In the genomic region with DNA sequence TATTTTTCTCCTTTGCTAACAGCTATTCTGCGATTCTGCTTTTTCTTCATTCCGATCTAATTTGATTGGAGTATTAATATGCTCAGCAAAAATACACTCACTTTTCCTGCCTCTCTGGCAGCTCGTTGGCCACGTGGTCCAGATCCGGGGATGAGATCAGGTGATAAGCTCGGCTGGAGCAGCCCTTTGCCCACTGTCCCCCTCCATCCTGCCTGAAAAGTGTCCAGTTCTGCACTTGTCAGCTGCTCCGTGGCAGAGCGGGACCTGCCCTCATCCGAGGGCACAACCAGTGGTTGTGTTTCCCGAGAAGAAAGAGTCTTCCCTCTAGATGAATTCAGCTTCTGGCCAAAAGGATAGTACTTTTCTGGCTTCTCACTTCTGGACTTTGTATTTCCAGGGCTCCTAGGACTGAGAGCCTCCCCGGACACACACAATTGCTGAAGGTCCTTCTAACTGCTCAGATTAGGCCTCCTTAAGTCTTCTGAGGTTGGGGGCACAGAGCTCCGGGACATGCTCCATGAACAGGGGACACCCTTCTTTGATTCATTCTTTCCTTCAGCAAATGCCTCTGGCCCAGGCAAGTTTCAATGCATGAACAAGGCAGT, we compare ENCODE assay signal across 26 cellular contexts.
DNase-seq lines count a peak whose midpoint lies in the region; ATAC-seq and TF ChIP-seq lines count a peak whose summit lies in the region.
"Had no signal": no experiment of that assay in that cellular context is flagged by ENCODE, and none has a peak within 500 bp of the region (broad histone marks: within the 10 kb centered on the region; RNA-seq: fewer than 3 reads in every experiment).

No MANE protein-coding gene starts in this region.

- TF ChIP-seq EP300 in SK-N-SH (IDR thresholded peaks at IDR 0.05; ENCODE audit: borderline replicate concordance in 1 of 2, low read depth in 1 of 2, low read length in 1 of 2) = no peak

- H3K4me1 ChIP-seq in SK-N-SH (ENCODE audit: control insufficient read depth in 1 of 2, insufficient read depth in 2 of 2, low read depth in 1 of 2, low read length in 1 of 2) = peaks cover 0 to 66% of the 10 kb centered on the region in 2 experiments; a peak in 3 of 4 replicates
- H3K4me1 ChIP-seq in right atrium auricular region = no peaks in the 10 kb centered on the region
- no peaks in the 10 kb centered on the region for H3K4me1 ChIP-seq in osteoblast (ENCODE audit: insufficient read depth, low read length)
- H3K4me1 ChIP-seq: BLaER1 treated with 17β-estradiol and CSF1 and Interleukin-3, amounts not matched to agents 10 nM and 100 nM; Caco-2 had no signal

- H3K9me2 ChIP-seq in SK-N-SH = no peaks in the 10 kb centered on the region

- DNase-seq in SK-N-SH = peak; percentile 53
- DNase-seq in right atrium auricular region (ENCODE audit: low spot score) = peak; percentile 36
- no peak for DNase-seq in Right ventricle myocardium superior
- DNase-seq in osteoblast (ENCODE audit: insufficient read length, low spot score, missing footprints) = peak; percentile 46
- DNase-seq in NCI-H187 treated with DMSO at 0.1 percent for 48 hours (lab: John Stamatoyannopoulos, UW) = no peak
- no peak for DNase-seq in ureter (ENCODE audit: low spot score)
- DNase-seq: ACHN; CD4-positive, alpha-beta memory T cell; DND-41; GM23248; H9; HFFc6; Kasumi-1; NCI-H1417; NCI-H1694 treated with DMSO at 0.1 percent for 48 hours; NCI-H446; NCI-H526; PC-3; RPMI8226; SIG-M5 had no signal

- H3K79me2 ChIP-seq in SK-N-SH (ENCODE audit: insufficient read depth) (no peaks in the 10 kb centered on the region), osteoblast (ENCODE audit: insufficient read depth, low read length) (no peaks in the 10 kb centered on the region)

- CTCF ChIA-PET in SK-N-SH (lab: Yijun Ruan, JAX) = interaction anchor here (0.8 to 1.7 kb wide), 6 partner anchors 8 to 231 kb away, joined by 3 to 8 read pairs (median 4); partner anchors contain the start of gene LRRK1

- no peak overlapping the region for H3K9ac ChIP-seq in SK-N-SH
- H3K9ac ChIP-seq: BLaER1 treated with 17β-estradiol and CSF1 and Interleukin-3, amounts not matched to agents 10 nM and 100 nM; GM23248 had no signal

- H3K9me3 ChIP-seq in SK-N-SH = no peaks in the 10 kb centered on the region
- no peaks in the 10 kb centered on the region for H3K9me3 ChIP-seq in right atrium auricular region
- no peaks in the 10 kb centered on the region for H3K9me3 ChIP-seq in osteoblast (ENCODE audit: low read depth, low read length)
- H3K9me3 ChIP-seq: Caco-2 had no signal

- no peaks in the 10 kb centered on the region for H3K36me3 ChIP-seq in SK-N-SH (replicated peaks in 1 of 2; ENCODE audit: control insufficient read depth in 1 of 2, insufficient read depth in 2 of 2, low read length in 1 of 2)
- no peaks in the 10 kb centered on the region for H3K36me3 ChIP-seq in right atrium auricular region
- no peaks in the 10 kb centered on the region for H3K36me3 ChIP-seq in osteoblast (ENCODE audit: insufficient read depth, low read length)
- H3K36me3 ChIP-seq: BLaER1 treated with 17β-estradiol and CSF1 and Interleukin-3, amounts not matched to agents 10 nM and 100 nM had no signal

- H3K4me2 ChIP-seq in SK-N-SH (no peak overlapping the region), osteoblast (ENCODE audit: insufficient read depth, low read length) (no peak overlapping the region)
- H3K4me2 ChIP-seq: BLaER1 treated with 17β-estradiol and CSF1 and Interleukin-3, amounts not matched to agents 10 nM and 100 nM had no signal

- ATAC-seq in SK-N-SH treated with all-trans-retinoic acid at 6 μM for 48 hours (no peak), Right ventricle myocardium superior (ENCODE audit: poor library complexity) (no peak), GM18858 (IDR thresholded peaks at IDR 0.05; ENCODE audit: unreplicated experiment) (no peak)
- ATAC-seq: GM12878, PC-3 had no signal

- WGBS in SK-N-SH (ENCODE audit: low lambda C conversion rate) = 42% methylated on average over 7 of the region's 12 CpGs

- POLR2A ChIA-PET in SK-N-SH (lab: Yijun Ruan, JAX) = interaction anchor here (0.6 kb wide), 1 partner anchor 56 kb away, joined by 3 read pairs; no protein-coding TSS in a partner anchor

- H3K4me3 ChIP-seq in SK-N-SH (ENCODE audit: low read depth in 2 of 2, low read length in 1 of 2) (no peak overlapping the region), right atrium auricular region (no peak overlapping the region), osteoblast (ENCODE audit: insufficient read depth, low read length) (no peak overlapping the region)
- H3K4me3 ChIP-seq: BLaER1 treated with 17β-estradiol and CSF1 and Interleukin-3, amounts not matched to agents 10 nM and 100 nM; GM12878; GM23248 had no signal

- H3F3A ChIP-seq in SK-N-SH (replicated peaks; ENCODE audit: insufficient read depth) = no peaks in the 10 kb centered on the region

- intact Hi-C loops in Right ventricle myocardium superior (cut with DNase I) = no loop called here

- no peaks in the 10 kb centered on the region for H4K20me1 ChIP-seq in SK-N-SH (ENCODE audit: insufficient read depth)
- no peaks in the 10 kb centered on the region for H4K20me1 ChIP-seq in osteoblast (ENCODE audit: insufficient read depth, low read length)
- H4K20me1 ChIP-seq: BLaER1 treated with 17β-estradiol and CSF1 and Interleukin-3, amounts not matched to agents 10 nM and 100 nM had no signal

- H3K27ac ChIP-seq in SK-N-SH (ENCODE audit: low read depth in 2 of 2, low read length in 1 of 2) = peak overlapping the region in 1 of 2 experiments; percentile 85; a peak in 2 of 4 replicates
- H3K27ac ChIP-seq in right atrium auricular region = no peak overlapping the region
- H3K27ac ChIP-seq in osteoblast (ENCODE audit: low read depth, low read length) = no peak overlapping the region
- H3K27ac ChIP-seq: 22Rv1; BLaER1 treated with 17β-estradiol and CSF1 and Interleukin-3, amounts not matched to agents 10 nM and 100 nM; GM23248 had no signal

- H3K27me3 ChIP-seq in SK-N-SH (ENCODE audit: insufficient read depth) (no peaks in the 10 kb centered on the region), right atrium auricular region (no peaks in the 10 kb centered on the region), osteoblast (ENCODE audit: insufficient read depth, low read length) (no peaks in the 10 kb centered on the region)

- H2AFZ ChIP-seq in SK-N-SH (ENCODE audit: low read depth) (no peak overlapping the region), osteoblast (ENCODE audit: low read length) (no peak overlapping the region)
- H2AFZ ChIP-seq: GM23248 had no signal

- no peak for TF ChIP-seq RAD21 in SK-N-SH (IDR thresholded peaks at IDR 0.05; ENCODE audit: low read length)

- no peak for TF ChIP-seq CTCF in SK-N-SH (IDR thresholded peaks at IDR 0.05)
- no peak for TF ChIP-seq CTCF in right atrium auricular region (IDR thresholded peaks at IDR 0.05)
- TF ChIP-seq CTCF in osteoblast (IDR thresholded peaks at IDR 0.05; ENCODE audit: extremely low read depth, low read depth, low read length) = no peak

TF ChIP-seq in SK-N-SH, 30 proteins besides CTCF, POLR2A, EP300 and RAD21:
- TF ChIP-seq USF1 (IDR thresholded peaks at IDR 0.05; ENCODE audit: borderline replicate concordance, low read depth) (peak; percentile 57; the same call in 1 of the 2 replicates), GATA2 (CRISPR knock-in tag; IDR thresholded peaks at IDR 0.05) (peak; percentile 94), RCOR1 (IDR thresholded peaks at IDR 0.05; ENCODE audit: low read length) (no peak), ELF1 (IDR thresholded peaks at IDR 0.05) (no peak), PBX3 (IDR thresholded peaks at IDR 0.05) (no peak)
TF ChIP-seq in SK-N-SH: peak in this region for 2.

TF ChIP-seq in SK-N-SH treated with all-trans-retinoic acid at 6 μM for 48 hours, 23 proteins besides CTCF, POLR2A, EP300 and RAD21:
- TF ChIP-seq OSR1 (CRISPR knock-in tag; IDR thresholded peaks at IDR 0.05) (no peak), TOX (CRISPR knock-in tag; IDR thresholded peaks at IDR 0.05; ENCODE audit: borderline replicate concordance) (no peak), ZFP30 (CRISPR knock-in tag; IDR thresholded peaks at IDR 0.05) (no peak), TCF4 (CRISPR knock-in tag; IDR thresholded peaks at IDR 0.05; ENCODE audit: borderline replicate concordance) (no peak), CSRNP3 (CRISPR knock-in tag; IDR thresholded peaks at IDR 0.05) (no peak), ZFP3 (CRISPR knock-in tag; IDR thresholded peaks at IDR 0.05) (no peak), ZNF70 (CRISPR knock-in tag; IDR thresholded peaks at IDR 0.05) (no peak), ZC3H10 (CRISPR knock-in tag; IDR thresholded peaks at IDR 0.05) (no peak), ZNF8 (CRISPR knock-in tag; IDR thresholded peaks at IDR 0.05) (no peak), SNAI2 (CRISPR knock-in tag; IDR thresholded peaks at IDR 0.05) (no peak), ZNF565 (CRISPR knock-in tag; conservative IDR thresholded peaks at IDR 0.05; ENCODE audit: low read depth) (no peak), PATZ1 (CRISPR knock-in tag; IDR thresholded peaks at IDR 0.05; ENCODE audit: borderline replicate concordance) (no peak)
TF ChIP-seq in SK-N-SH treated with all-trans-retinoic acid at 6 μM for 48 hours: peak in this region for 0.

Comparison
In these comparisons a context has a peak if more than half of its experiments do, and no peak if none do; other contexts are left out.
1. DNase-seq: peak in SK-N-SH (single experiment), right atrium auricular region (single experiment) and osteoblast (single experiment); none in Right ventricle myocardium superior (single experiment), NCI-H187 treated with DMSO at 0.1 percent for 48 hours (single experiment) and ureter (single experiment).